21 cellular contexts compared by ENCODE assay signal in the genomic region with DNA sequence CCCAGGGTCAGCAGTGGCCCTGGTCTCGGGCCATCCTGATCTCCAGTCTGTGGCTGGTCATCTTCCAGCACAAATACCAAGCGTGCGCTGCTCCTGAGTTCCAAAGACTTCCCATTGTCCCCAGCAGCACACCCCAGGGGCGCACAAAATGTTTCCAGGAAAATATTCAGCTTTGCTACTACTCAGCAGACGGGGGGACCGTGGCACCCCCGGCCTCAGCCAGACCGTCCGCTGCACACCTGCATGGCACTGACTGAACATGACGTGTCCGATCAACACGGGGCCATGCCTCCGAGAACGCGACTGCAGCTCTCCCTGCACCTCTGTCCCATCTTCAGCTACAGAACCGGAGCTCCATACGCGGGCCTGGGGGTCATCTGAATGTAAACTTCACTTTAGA. TPM values are rescaled to one million over a fixed set of nuclear protein-coding genes. Genes with fewer than 3 reads are reported as not detected.
DNase-seq lines count a peak whose midpoint lies in the region; ATAC-seq and TF ChIP-seq lines count a peak whose summit lies in the region.
"Had no signal": no experiment of that assay in that cellular context is flagged by ENCODE, and none has a peak within 500 bp of the region (broad histone marks: within the 10 kb centered on the region; RNA-seq: fewer than 3 reads in every experiment).

No MANE protein-coding gene starts in this region.

- BruUV-seq in Caco-2 (replicated peaks; lab: Mats Ljungman, UMichigan): no TSS peak

- WGBS in endodermal cell (ENCODE audit: insufficient coverage in 1 of 2, insufficient read length in 1 of 2), 2 experiments: 95% methylated on average over 12 to 18 of the region's 18 CpGs

- H3K27me3 Mint-ChIP-seq in activated CD4-positive, alpha-beta T cell treated with anti-CD3 and anti-CD28 coated beads, Interleukin-2, amount 10 ng/mL, durations not matched to agents 7 days and 5 days: peaks cover 3% of the 10 kb centered on the region
- H3K27me3 Mint-ChIP-seq in Caco-2 (ENCODE audit: insufficient read depth, unreplicated experiment) (no peaks in the 10 kb centered on the region), endodermal cell (ENCODE audit: insufficient read depth) (peaks cover 7% of the 10 kb centered on the region)
- peaks cover 21% of the 10 kb centered on the region for H3K27me3 Mint-ChIP-seq in stimulated activated memory B cell treated with anti-CD40 and anti-IgM and Interleukin-4, amounts not matched to agents 10 μg/mL and 1 μg/mL and 100 μg/mL, for 72 hours
- H3K27me3 Mint-ChIP-seq: CD4-positive, CD25-positive, alpha-beta regulatory T cell had no signal

- CTCF ChIA-PET in activated CD4-positive, alpha-beta T cell treated with anti-CD3 and anti-CD28 coated beads, Interleukin-2, amount 10 ng/mL, durations not matched to agents 7 days and 5 days (lab: Charles Lee): interaction anchor here (0.6 to 1.8 kb wide), 3 partner anchors 9 to 284 kb away, joined by 3 to 8 read pairs (median 3); partner anchors contain the start of gene INSIG1
- CTCF ChIA-PET in Caco-2 (lab: Charles Lee): interaction anchor here (0.6 kb wide), 1 partner anchor 98 kb away, joined by 4 read pairs; no protein-coding TSS in a partner anchor

- peak overlapping the region; percentile 50 for H3K27ac Mint-ChIP-seq in activated CD4-positive, alpha-beta T cell treated with anti-CD3 and anti-CD28 coated beads, Interleukin-2, amount 10 ng/mL, durations not matched to agents 7 days and 5 days
- peak overlapping the region; percentile 50 for H3K27ac Mint-ChIP-seq in Caco-2 (ENCODE audit: unreplicated experiment)
- peak overlapping the region; percentile 14 for H3K27ac Mint-ChIP-seq in endodermal cell
- H3K27ac Mint-ChIP-seq in stimulated activated memory B cell treated with anti-CD40 and anti-IgM and Interleukin-4, amounts not matched to agents 10 μg/mL and 1 μg/mL and 100 μg/mL, for 72 hours: peak overlapping the region; percentile 79

- H3K36me3 ChIP-seq in Caco-2 (ENCODE audit: control insufficient read depth, insufficient read depth, low read length) (no peaks in the 10 kb centered on the region), endodermal cell (ENCODE audit: control insufficient read depth, insufficient read depth, low read length) (no peaks in the 10 kb centered on the region)
- H3K36me3 ChIP-seq: MG63, SJCRH30 had no signal

- H3K27ac ChIP-seq in endodermal cell (ENCODE audit: low read depth, low read length): no peak overlapping the region
- H3K27ac ChIP-seq: SJCRH30 had no signal

- peaks cover 9% of the 10 kb centered on the region for H3K36me3 Mint-ChIP-seq in activated CD4-positive, alpha-beta T cell treated with anti-CD3 and anti-CD28 coated beads, Interleukin-2, amount 10 ng/mL, durations not matched to agents 7 days and 5 days (ENCODE audit: low read depth)
- H3K36me3 Mint-ChIP-seq in Caco-2 (ENCODE audit: insufficient read depth, unreplicated experiment) (no peaks in the 10 kb centered on the region), endodermal cell (ENCODE audit: low read depth) (no peaks in the 10 kb centered on the region)
- no peaks in the 10 kb centered on the region for H3K36me3 Mint-ChIP-seq in stimulated activated memory B cell treated with anti-CD40 and anti-IgM and Interleukin-4, amounts not matched to agents 10 μg/mL and 1 μg/mL and 100 μg/mL, for 72 hours
- H3K36me3 Mint-ChIP-seq: CD4-positive, CD25-positive, alpha-beta regulatory T cell had no signal

- no peak overlapping the region for H3K4me3 Mint-ChIP-seq in activated CD4-positive, alpha-beta T cell treated with anti-CD3 and anti-CD28 coated beads, Interleukin-2, amount 10 ng/mL, durations not matched to agents 7 days and 5 days
- H3K4me3 Mint-ChIP-seq in Caco-2 (ENCODE audit: unreplicated experiment): no peak overlapping the region
- no peak overlapping the region for H3K4me3 Mint-ChIP-seq in endodermal cell
- H3K4me3 Mint-ChIP-seq in stimulated activated memory B cell treated with anti-CD40 and anti-IgM and Interleukin-4, amounts not matched to agents 10 μg/mL and 1 μg/mL and 100 μg/mL, for 72 hours: no peak overlapping the region

- no peaks in the 10 kb centered on the region for H3K9me3 ChIP-seq in Caco-2
- no peaks in the 10 kb centered on the region for H3K9me3 ChIP-seq in endodermal cell (ENCODE audit: control insufficient read depth, low read length)
- H3K9me3 ChIP-seq: MG63, SJCRH30 had no signal

- DNase-seq in activated CD4-positive, alpha-beta T cell treated with anti-CD3 and anti-CD28 coated beads, Interleukin-2, amount 10 ng/mL, durations not matched to agents 7 days and 5 days: no peak
- DNase-seq in activated CD4-positive, alpha-beta T cell treated with anti-CD3 and anti-CD28 coated beads, Interleukin-2, amount 50 U/mL, for 4 hours: no peak
- DNase-seq in Caco-2 (no peak), endodermal cell (no peak), NCI-H1092 (lab: John Stamatoyannopoulos, UW) (no peak)
- DNase-seq: 8988T; AML-193; CD4-positive, CD25-positive, alpha-beta regulatory T cell; COR-L47; DMS 273 treated with DMSO at 0.1 percent for 48 hours; DMS79 treated with DMSO at 0.1 percent for 48 hours; MG63; NCI-H1417 treated with DMSO at 0.1 percent for 48 hours; NCI-H187; NCI-H446 treated with DMSO at 0.1 percent for 48 hours; NCI-H526 treated with DMSO at 0.1 percent for 48 hours; OCI-M1; SJCRH30 had no signal

- no peak overlapping the region for H3K9ac ChIP-seq in endodermal cell (ENCODE audit: extremely low read depth, low read length, poor library complexity, severe bottlenecking)

- H3K27me3 ChIP-seq in Caco-2 (replicated peaks; ENCODE audit: control insufficient read depth, insufficient read depth, low read length): no peaks in the 10 kb centered on the region
- H3K27me3 ChIP-seq in endodermal cell (ENCODE audit: control insufficient read depth, insufficient read depth, low read length, poor library complexity, severe bottlenecking): no peaks in the 10 kb centered on the region
- H3K27me3 ChIP-seq: MG63, SJCRH30 had no signal

- POLR2A ChIA-PET in activated CD4-positive, alpha-beta T cell treated with anti-CD3 and anti-CD28 coated beads, Interleukin-2, amount 10 ng/mL, durations not matched to agents 7 days and 5 days (lab: Charles Lee): no interaction called here
- POLR2A ChIA-PET in Caco-2 (lab: Charles Lee): no interaction called here

- TF ChIP-seq CTCF in Caco-2 (IDR thresholded peaks at IDR 0.05; ENCODE audit: insufficient read depth in 1 of 2, low read depth in 1 of 2, low read length in 1 of 2, severe bottlenecking in 1 of 2, unreplicated experiment in 1 of 2) (no peak), endodermal cell (conservative IDR thresholded peaks at IDR 0.05) (no peak)

- intact Hi-C loops in Caco-2 (cut with micrococcal nuclease; ENCODE audit: unreplicated experiment): no loop called here

- H3K4me1 ChIP-seq in Caco-2: peaks cover 13% of the 10 kb centered on the region
- H3K4me1 ChIP-seq in endodermal cell (ENCODE audit: control insufficient read depth, insufficient read depth, low read length): no peaks in the 10 kb centered on the region
- H3K4me1 ChIP-seq: SJCRH30 had no signal

- H3K4me1 Mint-ChIP-seq in activated CD4-positive, alpha-beta T cell treated with anti-CD3 and anti-CD28 coated beads, Interleukin-2, amount 10 ng/mL, durations not matched to agents 7 days and 5 days: peaks cover 68% of the 10 kb centered on the region
- H3K4me1 Mint-ChIP-seq in Caco-2 (ENCODE audit: low read depth, unreplicated experiment) (peaks cover 14% of the 10 kb centered on the region), endodermal cell (peaks cover 2% of the 10 kb centered on the region)
- H3K4me1 Mint-ChIP-seq in stimulated activated memory B cell treated with anti-CD40 and anti-IgM and Interleukin-4, amounts not matched to agents 10 μg/mL and 1 μg/mL and 100 μg/mL, for 72 hours: peaks cover 50% of the 10 kb centered on the region

- no peak for ATAC-seq in stimulated activated memory B cell treated with anti-CD40 and anti-IgM and Interleukin-4, amounts not matched to agents 10 μg/mL and 1 μg/mL and 100 μg/mL, for 72 hours
- ATAC-seq in GM18519 (IDR thresholded peaks at IDR 0.05; ENCODE audit: low FRiP score, unreplicated experiment): no peak
- ATAC-seq: GM12878 had no signal

- H3K9me3 Mint-ChIP-seq in activated CD4-positive, alpha-beta T cell treated with anti-CD3 and anti-CD28 coated beads, Interleukin-2, amount 10 ng/mL, durations not matched to agents 7 days and 5 days: peaks cover 6% of the 10 kb centered on the region
- H3K9me3 Mint-ChIP-seq in Caco-2 (ENCODE audit: unreplicated experiment): peaks cover 9% of the 10 kb centered on the region
- H3K9me3 Mint-ChIP-seq in endodermal cell: no peaks in the 10 kb centered on the region
- H3K9me3 Mint-ChIP-seq in stimulated activated memory B cell treated with anti-CD40 and anti-IgM and Interleukin-4, amounts not matched to agents 10 μg/mL and 1 μg/mL and 100 μg/mL, for 72 hours: no peaks in the 10 kb centered on the region

- no peak overlapping the region for H3K4me3 ChIP-seq in Caco-2 (ENCODE audit: low read depth, low read length)
- no peak overlapping the region for H3K4me3 ChIP-seq in endodermal cell (ENCODE audit: low read length)
- H3K4me3 ChIP-seq: GM12878, MG63, SJCRH30 had no signal

RNA-seq across cellular contexts. Expression of gene INSIG1, which starts 9.6 kb away (rescaled TPM):
- 10 to 100 TPM; 69.3 to 71.2 TPM for total RNA-seq in activated CD4-positive, alpha-beta T cell treated with anti-CD3 and anti-CD28 coated beads, Interleukin-2, amount 10 ng/mL, durations not matched to agents 7 days and 5 days
- total RNA-seq in Caco-2 (2022) (60.1 and 62.8 TPM in 2 replicates), endodermal cell (10 to 100 TPM; 27.2 to 36.9 TPM)
- polyA plus RNA-seq in endodermal cell (2013, experiment 1 of 2): 77.8 TPM
- polyA plus RNA-seq in endodermal cell (2013, experiment 2 of 2): 81.3 TPM

Comparison
In these comparisons a context has a peak if more than half of its experiments do, and no peak if none do; other contexts are left out.
1. H3K27ac Mint-ChIP-seq: peak in every context shown above with its lines; median percentile 79 in stimulated activated memory B cell treated with anti-CD40 and anti-IgM and Interleukin-4, amounts not matched to agents 10 μg/mL and 1 μg/mL and 100 μg/mL, for 72 hours; 50 in activated CD4-positive, alpha-beta T cell treated with anti-CD3 and anti-CD28 coated beads, Interleukin-2, amount 10 ng/mL, durations not matched to agents 7 days and 5 days; 50 in Caco-2; 14 in endodermal cell.